ENCODE assay signal across 8 cellular contexts in genomic region chr7:155069992-155070827, GRCh38. TPM values are rescaled to one million over a fixed set of nuclear protein-coding genes. Genes with fewer than 3 reads are reported as not detected.
A peak's percentile ranks its signal among the peaks of the same experiment; 100 is the strongest.
DNase-seq lines count a peak whose midpoint lies in the region; ATAC-seq and TF ChIP-seq lines count a peak whose summit lies in the region.

HTR5A (plus strand) TSS chr7:155070324; CDS start chr7:155070900, 576 bp downstream.

- peak within 1 kb of the TSS; percentile 17 for H3K4me3 ChIP-seq in adipocyte (ENCODE audit: low read length)
- H3K4me3 ChIP-seq in heart right ventricle, result no peak within 1 kb of the TSS

- peak; percentile 48 to 77 (median 74) for DNase-seq in CD4-positive, alpha-beta T cell
- peak; percentile 70 for DNase-seq in T follicular helper cell (ENCODE audit: low read depth)
- peak; percentile 85 for DNase-seq in adipocyte (ENCODE audit: low read depth)
- peak; percentile 79 to 83 for DNase-seq in heart right ventricle
- peak; percentile 45 for DNase-seq in putamen (ENCODE audit: low spot score)
- DNase-seq in NCI-H2029 treated with DMSO at 0.1 percent for 48 hours (lab: John Stamatoyannopoulos, UW), result no peak

- CTCF ChIA-PET in CD4-positive, alpha-beta T cell (lab: Charles Lee), result interaction anchor here (1.8 kb wide), 1 partner anchor 143 kb away, joined by 5 read pairs; no protein-coding TSS in a partner anchor

- H3K27ac ChIP-seq in CD4-positive, alpha-beta T cell (ENCODE audit: low read depth, low read length), result no peak within 1 kb of the TSS
- no peak within 1 kb of the TSS for H3K27ac ChIP-seq in heart right ventricle

- WGBS in heart right ventricle, 2 donors, result 3% methylated on average over 49 of the region's 49 CpGs

- H3K36me3 ChIP-seq in adipocyte (ENCODE audit: control insufficient read depth, insufficient read depth, low read length, severe bottlenecking) (no peaks in the 10 kb centered on the region), heart right ventricle (no peaks in the 10 kb centered on the region)

- ATAC-seq in CD4-positive, alpha-beta T cell (ENCODE audit: poor library complexity), result peak; percentile 100
- peak; percentile 96 for ATAC-seq in GM19438 (IDR thresholded peaks at IDR 0.05; ENCODE audit: low read depth, unreplicated experiment)
- peak; percentile 96 for ATAC-seq in HG03460 (IDR thresholded peaks at IDR 0.05; ENCODE audit: unreplicated experiment)
- peak; percentile 90 to 98 (median 96) for ATAC-seq in heart right ventricle

- peaks cover 37% of the 10 kb centered on the region for H3K27me3 ChIP-seq in CD4-positive, alpha-beta T cell (ENCODE audit: control insufficient read depth, insufficient read depth, low read length)
- H3K27me3 ChIP-seq in adipocyte (replicated peaks; ENCODE audit: control insufficient read depth, insufficient read depth, low read length) (peaks cover 20% of the 10 kb centered on the region), heart right ventricle (peaks cover 0 to 48% (median 38%) of the 10 kb centered on the region in 7 donors)

- TF ChIP-seq CTCF in CD4-positive, alpha-beta T cell (IDR thresholded peaks at IDR 0.05), result no peak
- TF ChIP-seq CTCF in heart right ventricle (IDR thresholded peaks at IDR 0.05), result no peak

- intact Hi-C loops in CD4-positive, alpha-beta T cell (cut with DNase I, micrococcal nuclease), result loop anchor here in 1 of 2 experiments (5.0 kb wide), 1 partner anchor 227 kb away; the partner anchor contains the start of gene INSIG1
- intact Hi-C loops in heart right ventricle (cut with DNase I), result no loop called here

- H3K4me1 ChIP-seq in adipocyte (ENCODE audit: control insufficient read depth, insufficient read depth, low read length), result no peaks in the 10 kb centered on the region
- H3K4me1 ChIP-seq in heart right ventricle, result peaks cover 0 to 5% (median 0%) of the 10 kb centered on the region in 9 donors

- H3K4me3 Mint-ChIP-seq in CD4-positive, alpha-beta T cell, result no peak within 1 kb of the TSS

- peaks cover 2% of the 10 kb centered on the region for H3K9me3 Mint-ChIP-seq in CD4-positive, alpha-beta T cell

- H3K27ac Mint-ChIP-seq in CD4-positive, alpha-beta T cell, result no peak within 1 kb of the TSS

- peaks cover 70% of the 10 kb centered on the region for H3K27me3 Mint-ChIP-seq in CD4-positive, alpha-beta T cell

- H3K9me3 ChIP-seq in CD4-positive, alpha-beta T cell (ENCODE audit: control insufficient read depth, low read length), result no peaks in the 10 kb centered on the region
- no peaks in the 10 kb centered on the region for H3K9me3 ChIP-seq in adipocyte (ENCODE audit: control insufficient read depth, low read length)
- H3K9me3 ChIP-seq in heart right ventricle, result peaks cover 0 to 7% (median 0%) of the 10 kb centered on the region in 11 donors

- no peak within 1 kb of the TSS for H3K9ac ChIP-seq in adipocyte (ENCODE audit: low read length)

- POLR2A ChIA-PET in CD4-positive, alpha-beta T cell (lab: Charles Lee), result no interaction called here

- H3K36me3 Mint-ChIP-seq in CD4-positive, alpha-beta T cell (ENCODE audit: low read depth), result no peaks in the 10 kb centered on the region

- no peaks in the 10 kb centered on the region for H3K4me1 Mint-ChIP-seq in CD4-positive, alpha-beta T cell (ENCODE audit: low read depth)

RNA-seq across cellular contexts. Expression of gene HTR5A, which starts in this region (rescaled TPM):
- total RNA-seq in CD4-positive, alpha-beta T cell, result not detected
- total RNA-seq in heart right ventricle, result not detected
- polyA plus RNA-seq in heart right ventricle, result not detected

Comparison
In these comparisons a context has a peak if more than half of its experiments do, and no peak if none do; other contexts are left out.
1. Peak in DNase-seq and ATAC-seq in CD4-positive, alpha-beta T cell; RNA of the gene not detected or under 1 TPM.
2. Peak in DNase-seq and ATAC-seq in heart right ventricle; RNA of the gene not detected or under 1 TPM.